ENCODE assay signal across 20 cellular contexts in genomic region chr1:204859885-204860284, GRCh38. TPM values are rescaled to one million over a fixed set of nuclear protein-coding genes. Genes with fewer than 3 reads are reported as not detected.
A peak's percentile ranks its signal among the peaks of the same experiment; 100 is the strongest.
DNase-seq lines count a peak whose midpoint lies in the region; ATAC-seq and TF ChIP-seq lines count a peak whose summit lies in the region.
"Had no signal": no experiment of that assay in that cellular context is flagged by ENCODE, and none has a peak within 500 bp of the region (broad histone marks: within the 10 kb centered on the region; RNA-seq: fewer than 3 reads in every experiment).

No MANE protein-coding gene starts in this region.

- H3K27me3 ChIP-seq in WERI-Rb-1 (ENCODE audit: insufficient read depth, low read depth, severe bottlenecking) (no peaks in the 10 kb centered on the region), right cardiac atrium (ENCODE audit: control insufficient read depth, insufficient read depth) (no peaks in the 10 kb centered on the region)
- H3K27me3 ChIP-seq: SJCRH30, thyroid gland had no signal

- H3K4me1 ChIP-seq in right cardiac atrium (ENCODE audit: control insufficient read depth, insufficient read depth, low read length) = peaks cover 7% of the 10 kb centered on the region
- H3K4me1 ChIP-seq: thyroid gland had no signal

- DNase-seq in NCI-H82 (lab: John Stamatoyannopoulos, UW) (peak; percentile 97), WERI-Rb-1 (peak; percentile 97), right cardiac atrium (no peak), substantia nigra (lab: John Stamatoyannopoulos, UW) (no peak), NCI-H1105 treated with DMSO at 0.1 percent for 48 hours (lab: John Stamatoyannopoulos, UW) (no peak), amniotic stem cell (lab: John Stamatoyannopoulos, UW) (no peak)
- DNase-seq: activated CD4-positive, alpha-beta T cell treated with anti-CD3 and anti-CD28 coated beads for 48 hours; activated T-cell treated with anti-CD3 and anti-CD28 coated beads, Interleukin-2, amount 50 U/mL, for 24 hours; CD4-positive, alpha-beta T cell; GDM1; naive thymus-derived CD4-positive, alpha-beta T cell; NCI-H1436 treated with DMSO at 0.1 percent for 48 hours; retina; stimulated activated naive CD4-positive, alpha-beta T cell treated with Interleukin-2 at 50 U/mL for 16 hours; thyroid gland had no signal

- intact Hi-C loops in right cardiac atrium (cut with DNase I) = no loop called here

- H3K9me3 ChIP-seq in WERI-Rb-1 (ENCODE audit: severe bottlenecking) (peaks cover 5% of the 10 kb centered on the region), right cardiac atrium (ENCODE audit: control insufficient read depth, low read length) (no peaks in the 10 kb centered on the region)
- H3K9me3 ChIP-seq: SJCRH30, thyroid gland had no signal

- no peak; the same call in 1 of the 2 replicates for TF ChIP-seq CTCF in WERI-Rb-1 (IDR thresholded peaks at IDR 0.05; ENCODE audit: low read depth, low read length)

- ATAC-seq in right cardiac atrium = peak; percentile 53 to 61
- no peak for ATAC-seq in GM21381 (IDR thresholded peaks at IDR 0.05; ENCODE audit: unreplicated experiment)
- ATAC-seq: naive thymus-derived CD4-positive, alpha-beta T cell; Panc1 had no signal

- H3K4me3 ChIP-seq in WERI-Rb-1 (ENCODE audit: low read depth, low read length) (no peak overlapping the region), right cardiac atrium (ENCODE audit: low read length) (no peak overlapping the region)
- H3K4me3 ChIP-seq: SJCRH30, thyroid gland had no signal

- 32% methylated on average over 3 of the region's 3 CpGs for WGBS in right cardiac atrium

- H3K27ac ChIP-seq in WERI-Rb-1 (peak overlapping the region; percentile 59), right cardiac atrium (ENCODE audit: low read length) (no peak overlapping the region), substantia nigra (ENCODE audit: low read depth, low read length, poor library complexity, severe bottlenecking) (peak overlapping the region; percentile 46)
- H3K27ac ChIP-seq: KMS-11, SJCRH30, thyroid gland had no signal

- H3K36me3 ChIP-seq in WERI-Rb-1 = peaks cover 11% of the 10 kb centered on the region
- H3K36me3 ChIP-seq: thyroid gland had no signal

RNA-seq across cellular contexts. Expression of gene NFASC, which starts 10.8 kb away (rescaled TPM):
- 10 to 100 TPM; 59.5 to 94.2 (median 67.1) TPM for total RNA-seq in right cardiac atrium
- polyA plus RNA-seq in right cardiac atrium = 44.2 TPM
- total RNA-seq: CD4-positive, alpha-beta T cell; endothelial cell of umbilical vein had no signal
- polyA plus RNA-seq: endothelial cell of umbilical vein; naive thymus-derived CD4-positive, alpha-beta T cell had no signal

Comparison
In these comparisons a context has a peak if more than half of its experiments do, and no peak if none do; other contexts are left out.
1. DNase-seq: peak in NCI-H82 (single experiment) and WERI-Rb-1 (single experiment); none in right cardiac atrium (0 of 3), substantia nigra (0 of 49), NCI-H1105 treated with DMSO at 0.1 percent for 48 hours (single experiment) and amniotic stem cell (single experiment).